ENCODE assay signal across 28 cellular contexts in the genomic region with DNA sequence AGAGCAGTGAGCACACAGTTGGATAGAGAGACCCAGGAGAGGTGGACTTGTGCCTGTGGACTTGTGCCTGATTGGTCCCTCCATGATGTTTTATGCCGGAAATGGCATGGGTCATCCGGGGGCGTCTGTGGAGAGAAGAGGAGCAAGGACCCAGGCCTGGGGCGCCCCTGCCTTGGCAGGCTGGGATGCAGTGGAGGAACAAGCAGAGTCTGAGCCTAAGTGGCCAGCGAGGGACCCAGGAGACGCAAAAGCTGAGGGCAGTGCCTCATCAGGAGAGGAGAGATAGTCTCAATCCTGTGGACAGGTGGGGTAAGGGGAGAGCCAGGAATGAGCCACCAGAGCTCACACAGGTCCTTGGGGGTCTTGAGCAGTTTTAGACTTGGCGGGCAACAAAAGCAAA.
"Had no signal": no experiment of that assay in that cellular context is flagged by ENCODE, and none has a peak within 500 bp of the region (broad histone marks: within the 10 kb centered on the region; RNA-seq: fewer than 3 reads in every experiment).

No MANE protein-coding gene starts in this region.

- H3K36me3 ChIP-seq: gastroesophageal sphincter, heart right ventricle, left lung, ovary, sigmoid colon, tibial artery had no signal

- DNase-seq: dorsolateral prefrontal cortex; effector CD4-positive, alpha-beta T cell; foreskin keratinocyte; heart right ventricle; hippocampal formation; left cardiac atrium; mesenchymal stem cell; mucosa of descending colon; naive B cell; occipital lobe; ovary; posterior cingulate gyrus; psoas muscle; right cardiac atrium; sigmoid colon; stimulated activated CD4-positive, alpha-beta T cell treated with anti-CD3 and anti-CD28 coated beads, Interleukin-4, amount 100 ng/mL, for 4 hours; stimulated activated naive CD8-positive, alpha-beta T cell treated with anti-CD3 and anti-CD28 coated beads, Interleukin-15, Interleukin-2, amounts not matched to agents 100 U/mL and 50 U/mL, for 24 hours; substantia nigra; testis; tibial artery had no signal

- H3K4me1 ChIP-seq: foreskin keratinocyte, gastroesophageal sphincter, heart right ventricle, left lung, psoas muscle, sigmoid colon, testis, tibial artery had no signal

- H3K27ac Mint-ChIP-seq: mesothelial cell of epicardium; natural killer cell treated with Interleukin-12 subunit alpha and Interleukin-12 subunit beta and Interleukin-15 and Interleukin-18, amount 100 ng/mL, for 72 hours; stimulated activated memory B cell treated with anti-CD40 and anti-IgM and Interleukin-4, amounts not matched to agents 10 μg/mL and 1 μg/mL and 100 μg/mL, for 72 hours; type B pancreatic cell had no signal

- H3K27me3 ChIP-seq: left lung, ovary, testis had no signal

- H3K9me3 ChIP-seq: gastroesophageal sphincter, heart right ventricle, left lung, mucosa of descending colon, ovary, psoas muscle, sigmoid colon, testis, tibial artery had no signal

- H3K4me3 ChIP-seq: dorsolateral prefrontal cortex, gastroesophageal sphincter, heart right ventricle, left lung, mucosa of descending colon, ovary, psoas muscle, sigmoid colon, testis, tibial artery had no signal

- H3K4me1 Mint-ChIP-seq: mesothelial cell of epicardium; stimulated activated memory B cell treated with anti-CD40 and anti-IgM and Interleukin-4, amounts not matched to agents 10 μg/mL and 1 μg/mL and 100 μg/mL, for 72 hours had no signal

- H3K36me3 Mint-ChIP-seq: mesothelial cell of epicardium; naive B cell; natural killer cell treated with Interleukin-12 subunit alpha and Interleukin-12 subunit beta and Interleukin-15 and Interleukin-18, amount 100 ng/mL, for 72 hours; stimulated activated memory B cell treated with anti-CD40 and anti-IgM and Interleukin-4, amounts not matched to agents 10 μg/mL and 1 μg/mL and 100 μg/mL, for 72 hours; type B pancreatic cell had no signal

- H3K9me3 Mint-ChIP-seq: mesothelial cell of epicardium; naive B cell; natural killer cell treated with Interleukin-12 subunit alpha and Interleukin-12 subunit beta and Interleukin-15 and Interleukin-18, amount 100 ng/mL, for 72 hours; stimulated activated memory B cell treated with anti-CD40 and anti-IgM and Interleukin-4, amounts not matched to agents 10 μg/mL and 1 μg/mL and 100 μg/mL, for 72 hours; type B pancreatic cell had no signal

- H3K4me3 Mint-ChIP-seq: mesothelial cell of epicardium; natural killer cell treated with Interleukin-12 subunit alpha and Interleukin-12 subunit beta and Interleukin-15 and Interleukin-18, amount 100 ng/mL, for 72 hours; stimulated activated memory B cell treated with anti-CD40 and anti-IgM and Interleukin-4, amounts not matched to agents 10 μg/mL and 1 μg/mL and 100 μg/mL, for 72 hours; type B pancreatic cell had no signal

- H3K27ac ChIP-seq: dorsolateral prefrontal cortex, epithelial cell of prostate, foreskin keratinocyte, gastroesophageal sphincter, heart right ventricle, left lung, ovary, psoas muscle, sigmoid colon, testis, tibial artery had no signal

- ATAC-seq: esophagus mucosa; foreskin keratinocyte; gastroesophageal sphincter; heart right ventricle; left cardiac atrium; left lung; mucosa of descending colon; psoas muscle; right cardiac atrium; stimulated activated memory B cell treated with anti-CD40 and anti-IgM and Interleukin-4, amounts not matched to agents 10 μg/mL and 1 μg/mL and 100 μg/mL, for 72 hours; stimulated activated naive CD8-positive, alpha-beta T cell treated with anti-CD3 and anti-CD28 coated beads, Interleukin-15, Interleukin-2, amounts not matched to agents 100 U/mL and 50 U/mL, for 24 hours had no signal
